31 cellular contexts compared by ENCODE assay signal in genomic region chr1:176720835-176721234, GRCh38.
"Had no signal": no experiment of that assay in that cellular context is flagged by ENCODE, and none has a peak within 500 bp of the region (broad histone marks: within the 10 kb centered on the region; RNA-seq: fewer than 3 reads in every experiment).

No MANE protein-coding gene starts in this region.

- DNase-seq: activated CD4-positive, alpha-beta T cell treated with anti-CD3 and anti-CD28 coated beads for 1 hour; activated CD4-positive, alpha-beta T cell treated with anti-CD3 and anti-CD28 coated beads, Interleukin-2, amount 10 ng/mL, durations not matched to agents 24 days and 14 days; activated CD4-positive, alpha-beta T cell treated with anti-CD3 and anti-CD28 coated beads, Interleukin-2, amount 50 U/mL, for 4 hours; activated CD4-positive, CD25-positive, alpha-beta regulatory T cell; activated CD8-positive, alpha-beta T cell treated with anti-CD3 and anti-CD28 coated beads for 36 hours; activated effector memory CD4-positive, alpha-beta T cell treated with anti-CD3 and anti-CD28 coated beads, Interleukin-2, amount 50 U/mL, for 16 hours; activated naive CD4-positive, alpha-beta T cell; activated naive CD8-positive, alpha-beta T cell treated with anti-CD3 and anti-CD28 coated beads, Interleukin-2, amount 10 ng/mL, durations not matched to agents 7 days and 5 days; activated T-cell treated with anti-CD3 and anti-CD28 coated beads, Interleukin-2, amount 50 U/mL, for 1 hour; activated T-cell treated with anti-CD3 and anti-CD28 coated beads, Interleukin-2, amount 50 U/mL, for 72 hours; amygdala; cerebellar nuclear complex; NCI-H1092 treated with DMSO at 0.1 percent for 48 hours; NCI-H1417; NCI-H146; NCI-H187; NCI-H2081; NCI-H2171 treated with DMSO at 0.1 percent for 48 hours; NCI-H2227 treated with DMSO at 0.1 percent for 48 hours; NCI-H69; NCI-H82; SHP77; SJCRH30; T1000; WERI-Rb-1 had no signal

- H3K27ac Mint-ChIP-seq: activated CD4-positive, alpha-beta T cell treated with anti-CD3 and anti-CD28 coated beads, Interleukin-2, amount 10 ng/mL, durations not matched to agents 24 days and 14 days; activated CD8-positive, alpha-beta T cell treated with anti-CD3 and anti-CD28 coated beads for 36 hours; activated naive CD4-positive, alpha-beta T cell treated with anti-CD3 and anti-CD28 coated beads, Interleukin-2, amount 50 U/mL, for 24 hours; activated naive CD8-positive, alpha-beta T cell treated with anti-CD3 and anti-CD28 coated beads, Interleukin-2, amount 10 ng/mL, durations not matched to agents 7 days and 5 days; activated T-cell treated with anti-CD3 and anti-CD28 coated beads, Interleukin-2, amount 50 U/mL, for 72 hours; activated T-helper 17 cell treated with anti-CD3 and anti-CD28 coated beads, Interleukin-2, amount 50 U/mL, for 72 hours had no signal

- H3K4me3 Mint-ChIP-seq: activated CD4-positive, alpha-beta T cell treated with anti-CD3 and anti-CD28 coated beads, Interleukin-2, amount 10 ng/mL, durations not matched to agents 24 days and 14 days; activated CD8-positive, alpha-beta T cell treated with anti-CD3 and anti-CD28 coated beads for 36 hours; activated naive CD4-positive, alpha-beta T cell treated with anti-CD3 and anti-CD28 coated beads, Interleukin-2, amount 50 U/mL, for 24 hours; activated naive CD8-positive, alpha-beta T cell treated with anti-CD3 and anti-CD28 coated beads, Interleukin-2, amount 10 ng/mL, durations not matched to agents 7 days and 5 days; activated T-cell treated with anti-CD3 and anti-CD28 coated beads, Interleukin-2, amount 50 U/mL, for 72 hours; activated T-helper 17 cell treated with anti-CD3 and anti-CD28 coated beads, Interleukin-2, amount 50 U/mL, for 72 hours had no signal

- ATAC-seq: activated CD8-positive, alpha-beta T cell treated with anti-CD3 and anti-CD28 coated beads for 36 hours; activated T-cell treated with anti-CD3 and anti-CD28 coated beads, Interleukin-2, amount 50 U/mL, for 72 hours; activated T-helper 17 cell treated with anti-CD3 and anti-CD28 coated beads, Interleukin-2, amount 50 U/mL, for 72 hours had no signal

- H3K4me1 ChIP-seq: ascending aorta, SJCRH30 had no signal

- H3K27ac ChIP-seq: ascending aorta, cardiac muscle cell, SJCRH30, SK-N-MC, WERI-Rb-1 had no signal

- H3K4me1 Mint-ChIP-seq: activated CD4-positive, alpha-beta T cell treated with anti-CD3 and anti-CD28 coated beads, Interleukin-2, amount 10 ng/mL, durations not matched to agents 24 days and 14 days; activated naive CD4-positive, alpha-beta T cell treated with anti-CD3 and anti-CD28 coated beads, Interleukin-2, amount 50 U/mL, for 24 hours; activated naive CD8-positive, alpha-beta T cell treated with anti-CD3 and anti-CD28 coated beads, Interleukin-2, amount 10 ng/mL, durations not matched to agents 7 days and 5 days; activated T-helper 17 cell treated with anti-CD3 and anti-CD28 coated beads, Interleukin-2, amount 50 U/mL, for 72 hours had no signal

- H3K27me3 ChIP-seq: ascending aorta, cardiac muscle cell, SJCRH30 had no signal

- H3K4me3 ChIP-seq: ascending aorta, cardiac muscle cell, SJCRH30, SK-N-MC had no signal

- H3K36me3 ChIP-seq: ascending aorta, cardiac muscle cell, SJCRH30, WERI-Rb-1 had no signal

- H3K27me3 Mint-ChIP-seq: activated CD4-positive, alpha-beta T cell treated with anti-CD3 and anti-CD28 coated beads, Interleukin-2, amount 10 ng/mL, durations not matched to agents 24 days and 14 days; activated T-helper 17 cell treated with anti-CD3 and anti-CD28 coated beads, Interleukin-2, amount 50 U/mL, for 72 hours had no signal

- H3K9me3 ChIP-seq: ascending aorta, SJCRH30 had no signal

- FAIRE-seq: colon had no signal

- H3K36me3 Mint-ChIP-seq: activated naive CD4-positive, alpha-beta T cell treated with anti-CD3 and anti-CD28 coated beads, Interleukin-2, amount 50 U/mL, for 24 hours; activated naive CD8-positive, alpha-beta T cell treated with anti-CD3 and anti-CD28 coated beads, Interleukin-2, amount 10 ng/mL, durations not matched to agents 7 days and 5 days had no signal

- H3K9me3 Mint-ChIP-seq: activated CD4-positive, alpha-beta T cell treated with anti-CD3 and anti-CD28 coated beads, Interleukin-2, amount 10 ng/mL, durations not matched to agents 24 days and 14 days; activated naive CD4-positive, alpha-beta T cell treated with anti-CD3 and anti-CD28 coated beads, Interleukin-2, amount 50 U/mL, for 24 hours; activated naive CD8-positive, alpha-beta T cell treated with anti-CD3 and anti-CD28 coated beads, Interleukin-2, amount 10 ng/mL, durations not matched to agents 7 days and 5 days; activated T-cell treated with anti-CD3 and anti-CD28 coated beads, Interleukin-2, amount 50 U/mL, for 72 hours; activated T-helper 17 cell treated with anti-CD3 and anti-CD28 coated beads, Interleukin-2, amount 50 U/mL, for 72 hours had no signal
